Comparison of ENCODE assay signal across 1 cellular context in the genomic region with DNA sequence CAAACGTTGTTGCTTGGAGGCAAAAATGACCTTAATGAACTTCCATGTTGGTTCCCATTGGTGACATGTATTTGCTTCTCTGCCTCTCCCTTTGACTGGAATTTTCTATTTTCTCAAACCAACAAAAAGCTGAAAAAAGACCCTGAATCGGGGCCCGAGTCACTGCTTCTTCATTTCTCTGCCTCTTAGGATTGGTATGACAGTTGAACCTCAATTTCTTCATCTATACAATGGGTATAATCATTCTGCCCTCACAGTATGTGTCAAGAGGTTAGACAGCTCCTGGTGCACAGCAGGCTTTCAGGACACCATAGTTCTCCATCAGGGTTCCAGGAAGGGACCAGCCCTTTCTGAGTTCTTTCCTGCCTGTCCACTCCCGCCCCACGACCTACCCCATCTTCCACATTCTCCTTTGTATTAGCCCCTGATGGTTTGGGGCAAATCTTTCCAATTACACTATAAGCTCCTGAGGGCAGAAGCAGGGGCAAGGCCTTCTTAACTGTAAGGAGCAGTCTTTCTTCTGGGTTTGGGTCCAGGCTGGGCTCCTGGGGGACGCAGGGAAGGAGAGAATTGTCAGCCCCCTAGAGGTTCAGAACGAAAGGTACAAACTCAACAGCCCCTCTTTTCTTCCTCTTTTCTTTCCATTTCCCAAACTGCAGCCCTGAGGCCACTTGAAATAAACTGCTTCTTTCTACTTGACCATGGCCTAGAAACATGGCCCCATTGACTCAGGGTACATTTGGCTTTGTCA.
TF ChIP-seq lines count a peak whose summit lies in the region.

No MANE protein-coding gene starts in this region.

TF ChIP-seq in GM23338, 12 proteins besides CTCF, POLR2A, EP300 and RAD21 (continued from another document):
- TF ChIP-seq, protein P1, sequence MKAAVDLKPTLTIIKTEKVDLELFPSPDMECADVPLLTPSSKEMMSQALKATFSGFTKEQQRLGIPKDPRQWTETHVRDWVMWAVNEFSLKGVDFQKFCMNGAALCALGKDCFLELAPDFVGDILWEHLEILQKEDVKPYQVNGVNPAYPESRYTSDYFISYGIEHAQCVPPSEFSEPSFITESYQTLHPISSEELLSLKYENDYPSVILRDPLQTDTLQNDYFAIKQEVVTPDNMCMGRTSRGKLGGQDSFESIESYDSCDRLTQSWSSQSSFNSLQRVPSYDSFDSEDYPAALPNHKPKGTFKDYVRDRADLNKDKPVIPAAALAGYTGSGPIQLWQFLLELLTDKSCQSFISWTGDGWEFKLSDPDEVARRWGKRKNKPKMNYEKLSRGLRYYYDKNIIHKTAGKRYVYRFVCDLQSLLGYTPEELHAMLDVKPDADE (IDR thresholded peaks at IDR 0.05) = no peak
- no peak for TF ChIP-seq EZH2 (IDR thresholded peaks at IDR 0.05; ENCODE audit: low read depth, unreplicated experiment)
TF ChIP-seq in GM23338: peak in this region for 0.
